Comparison of ENCODE assay signal across 21 cellular contexts in the genomic region with DNA sequence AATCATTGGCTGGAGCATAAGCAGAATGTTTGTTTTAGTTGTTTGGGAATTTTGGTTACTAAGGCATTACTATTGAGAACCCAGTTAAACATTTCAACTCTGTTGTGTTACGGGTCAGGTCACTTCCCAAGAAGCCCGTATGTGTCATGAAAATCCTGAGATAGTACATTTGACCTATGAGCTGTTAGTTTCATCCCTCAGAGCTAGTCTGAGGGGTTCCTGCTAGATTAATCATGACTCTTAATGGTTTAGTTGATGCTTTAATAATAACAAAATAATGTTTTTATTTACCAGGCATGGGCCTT.
DNase-seq lines count a peak whose midpoint lies in the region; ATAC-seq, FAIRE-seq and TF ChIP-seq lines count a peak whose summit lies in the region.
"Had no signal": no experiment of that assay in that cellular context is flagged by ENCODE, and none has a peak within 500 bp of the region (broad histone marks: within the 10 kb centered on the region; RNA-seq: fewer than 3 reads in every experiment).

No MANE protein-coding gene starts in this region.

- no peak overlapping the region for H4K8ac ChIP-seq in IMR-90 (ENCODE audit: low read depth in 2 of 2, low read length in 2 of 2)

- peak overlapping the region; percentile 29; the same call in 1 of the 2 replicates for H3K18ac ChIP-seq in IMR-90 (ENCODE audit: low read depth, low read length)

- H3K36me3 ChIP-seq in IMR-90 (ENCODE audit: control insufficient read depth, insufficient read depth, low read length) = peaks cover 10% of the 10 kb centered on the region
- H3K36me3 ChIP-seq in left lung = peaks cover 0 to 32% of the 10 kb centered on the region in 2 donors

- H2BK5ac ChIP-seq in IMR-90 (ENCODE audit: low read depth, low read length, poor library complexity, severe bottlenecking) = no peak overlapping the region

- no peak overlapping the region for H4K91ac ChIP-seq in IMR-90 (ENCODE audit: insufficient read depth, low read depth, low read length)

- H3K27me3 ChIP-seq in IMR-90 (ENCODE audit: control insufficient read depth, insufficient read depth, low read length) (no peaks in the 10 kb centered on the region), left lung (no peaks in the 10 kb centered on the region)
- H3K27me3 ChIP-seq: esophagus squamous epithelium, heart right ventricle, right lobe of liver, upper lobe of right lung had no signal

- in situ Hi-C loops in IMR-90 (cut with MboI; ENCODE audit: low sequenced_read_pairs) = loop anchor here (25.0 kb wide), 1 partner anchor 197 kb away; the partner anchor contains the start of gene DHRS3

- intact Hi-C loops in IMR-90 (cut with micrococcal nuclease) (no loop called here), left lung (cut with DNase I) (no loop called here)

- no peaks in the 10 kb centered on the region; the same call in none of the 2 replicates for H3K4me1 ChIP-seq in IMR-90 (ENCODE audit: control insufficient read depth, insufficient read depth, low read length)
- H3K4me1 ChIP-seq in left lung = peaks cover 0 to 4% of the 10 kb centered on the region in 2 donors
- H3K4me1 ChIP-seq: right lobe of liver, upper lobe of right lung had no signal

- H3K79me1 ChIP-seq in IMR-90 (ENCODE audit: low read depth in 1 of 2, low read length in 2 of 2) = no peaks in the 10 kb centered on the region

- CTCF ChIA-PET in IMR-90 (lab: Yijun Ruan, JAX) = no interaction called here

- peaks cover 11% of the 10 kb centered on the region for H3K9me1 ChIP-seq in IMR-90 (ENCODE audit: insufficient read depth, low read length)

- no peak for TF ChIP-seq POLR2A in IMR-90 (IDR thresholded peaks at IDR 0.05; ENCODE audit: low read depth, low read length)

- H3K9ac ChIP-seq in IMR-90 (ENCODE audit: low read depth, low read length) = no peak overlapping the region

- H2BK20ac ChIP-seq in IMR-90 (ENCODE audit: low read depth, low read length) = no peak overlapping the region

- H2BK120ac ChIP-seq in IMR-90 (ENCODE audit: low read depth, low read length) = no peak overlapping the region

- H2AK5ac ChIP-seq in IMR-90 (ENCODE audit: low read depth, low read length) = no peak overlapping the region

- H3K4me3 ChIP-seq in IMR-90 (ENCODE audit: insufficient read depth, low read depth, low read length) (no peak overlapping the region), left lung (no peak overlapping the region)
- H3K4me3 ChIP-seq: esophagus squamous epithelium, GM12878, heart right ventricle, lung, right lobe of liver, upper lobe of right lung had no signal

- H3K4ac ChIP-seq in IMR-90 (ENCODE audit: low read depth, low read length) = no peak overlapping the region

- no peak for TF ChIP-seq RAD21 in IMR-90 (IDR thresholded peaks at IDR 0.05; ENCODE audit: low read length)

- no peak overlapping the region for H2AK9ac ChIP-seq in IMR-90 (replicated peaks; ENCODE audit: low read depth, low read length, poor library complexity)

- no peak for DNase-seq in activated CD4-positive, CD25-positive, alpha-beta regulatory T cell (lab: John Stamatoyannopoulos, UW)
- DNase-seq in IMR-90 = peak; percentile 73
- peak; percentile 91 for DNase-seq in renal cortical epithelial cell (ENCODE audit: low read depth)
- DNase-seq in left lung = no peak
- DNase-seq in NOMO-1 treated with DMSO at 0.1 percent for 48 hours (lab: John Stamatoyannopoulos, UW; ENCODE audit: unreplicated experiment) = no peak
- DNase-seq: activated CD4-positive, alpha-beta T cell treated with anti-CD3 and anti-CD28 coated beads, Interleukin-2, amount 10 ng/mL, durations not matched to agents 24 days and 14 days; amygdala; central memory CD4-positive, alpha-beta T cell; esophagus squamous epithelium; heart right ventricle; NCI-H2107; NCI-H510A treated with DMSO at 0.1 percent for 48 hours; right lobe of liver; upper lobe of right lung had no signal

- peak; percentile 85 for FAIRE-seq in endometrium (lab: Jason Lieb, UNC)
- FAIRE-seq: GM12878, HepG2 had no signal

- no TSS peak for BruUV-seq in IMR-90 (replicated peaks; lab: Mats Ljungman, UMichigan)

- H4K20me1 ChIP-seq in IMR-90 (ENCODE audit: insufficient read depth, low read length) = no peaks in the 10 kb centered on the region

- ATAC-seq in activated CD4-positive, CD25-positive, alpha-beta regulatory T cell treated with anti-CD3 and anti-CD28 coated beads, Interleukin-2, amount 50 U/mL, for 24 hours = peak; percentile 38 to 52
- peak; percentile 75 for ATAC-seq in IMR-90 (ENCODE audit: low read depth)
- ATAC-seq in GM19455 (IDR thresholded peaks at IDR 0.05; ENCODE audit: unreplicated experiment) = no peak
- ATAC-seq in left lung = no peak
- ATAC-seq: GM12878, heart right ventricle, HepG2, right lobe of liver, upper lobe of right lung had no signal

- H3K14ac ChIP-seq in IMR-90 (replicated peaks; ENCODE audit: low read depth, low read length) = no peak overlapping the region

- TF ChIP-seq CTCF in IMR-90 (conservative IDR thresholded peaks at IDR 0.05; ENCODE audit: low read depth, low read length) (no peak), left lung (IDR thresholded peaks at IDR 0.05) (no peak)

- no peak overlapping the region for H4K5ac ChIP-seq in IMR-90 (ENCODE audit: low read depth, low read length)

- no peak overlapping the region for H3K23ac ChIP-seq in IMR-90 (ENCODE audit: low read depth, low read length)

- WGBS in IMR-90 (ENCODE audit: extremely low coverage in 2 of 2, insufficient read length in 1 of 2), 2 experiments = no CpG with 5 or more reads among the region's 2 CpGs

- no peak overlapping the region for H2BK15ac ChIP-seq in IMR-90 (ENCODE audit: low read depth, low read length)

- H2AFZ ChIP-seq in IMR-90 (replicated peaks; ENCODE audit: low read length, poor library complexity) = no peak overlapping the region

- H3K4me2 ChIP-seq in IMR-90 (ENCODE audit: low read depth, low read length) = no peak overlapping the region

- dilution Hi-C loops in IMR-90 (cut with HindIII; ENCODE audit: low sequenced_read_pairs, unreplicated experiment) = no loop called here

- H3K9me3 ChIP-seq in IMR-90 (ENCODE audit: control insufficient read depth, insufficient read depth, low read length) (no peaks in the 10 kb centered on the region; the same call in 1 of the 2 replicates), left lung (no peaks in the 10 kb centered on the region)
- H3K9me3 ChIP-seq: esophagus squamous epithelium, right lobe of liver, upper lobe of right lung had no signal

- POLR2A ChIA-PET in IMR-90 (lab: Charles Lee; ENCODE audit: unreplicated experiment) = no interaction called here

- H3K56ac ChIP-seq in IMR-90 (ENCODE audit: extremely low read depth, insufficient read depth, low read length) = no peak overlapping the region

- H3K27ac ChIP-seq in IMR-90 (ENCODE audit: insufficient read depth, low read length) (no peak overlapping the region), left lung (no peak overlapping the region)
- H3K27ac ChIP-seq: 22Rv1, heart right ventricle, right lobe of liver, upper lobe of right lung had no signal

TF ChIP-seq in IMR-90, 13 proteins besides CTCF, POLR2A, EP300 and RAD21:
- TF ChIP-seq USF2 (IDR thresholded peaks at IDR 0.05; ENCODE audit: low read depth, low read length) = no peak
- no peak for TF ChIP-seq NFE2L2 (IDR thresholded peaks at IDR 0.05; ENCODE audit: low read depth, low read length)
- 0 out of 2 replicates have a peak, but pooled peaks have one; percentile 20 for TF ChIP-seq BHLHE40 (IDR thresholded peaks at IDR 0.05; ENCODE audit: low read depth, low read length)

Comparison
In these comparisons a context has a peak if more than half of its experiments do, and no peak if none do; other contexts are left out.
1. ATAC-seq: peak in activated CD4-positive, CD25-positive, alpha-beta regulatory T cell treated with anti-CD3 and anti-CD28 coated beads, Interleukin-2, amount 50 U/mL, for 24 hours (2 of 2) and IMR-90 (single experiment); none in GM19455 (single experiment) and left lung (single experiment).
2. DNase-seq: peak in IMR-90 (single experiment) and renal cortical epithelial cell (single experiment); none in activated CD4-positive, CD25-positive, alpha-beta regulatory T cell (0 of 4), left lung (0 of 2) and NOMO-1 treated with DMSO at 0.1 percent for 48 hours (single experiment).